39 cellular contexts compared by ENCODE assay signal in genomic region chr15:72402726-72403125, GRCh38. TPM values are rescaled to one million over a fixed set of nuclear protein-coding genes. Genes with fewer than 3 reads are reported as not detected.
"Had no signal": no experiment of that assay in that cellular context is flagged by ENCODE, and none has a peak within 500 bp of the region (broad histone marks: within the 10 kb centered on the region; RNA-seq: fewer than 3 reads in every experiment).

No MANE protein-coding gene starts in this region.

- H3K4me3 Mint-ChIP-seq: T-cell had no signal

- H3K4me2 ChIP-seq: KMS-11 had no signal

- H3K27ac Mint-ChIP-seq: T-cell had no signal

- H3K36me3 ChIP-seq: SJCRH30 had no signal

- H3K9me3 Mint-ChIP-seq: T-cell had no signal

- H3K4me1 ChIP-seq: SJCRH30 had no signal

- H3K9ac ChIP-seq: KMS-11 had no signal

- H3K36me3 Mint-ChIP-seq: T-cell had no signal

- H3K4me3 ChIP-seq: SJCRH30, SK-N-MC had no signal

- H3K4me1 Mint-ChIP-seq: T-cell had no signal

- ATAC-seq: Panc1, PC-3, Right ventricle myocardium inferior, SK-N-SH treated with all-trans-retinoic acid at 6 μM for 48 hours, T-cell had no signal

- H3K9me3 ChIP-seq: SJCRH30 had no signal

- H3K27ac ChIP-seq: KMS-11, RWPE1, SJCRH30, SK-N-MC had no signal

- DNase-seq: Karpas-422, MM.1S, NCI-H1048, NCI-H1092 treated with DMSO at 0.1 percent for 48 hours, NCI-H1105 treated with DMSO at 0.1 percent for 48 hours, NCI-H1417, NCI-H1436, NCI-H146, NCI-H1694, NCI-H187, NCI-H1930, NCI-H2029 treated with DMSO at 0.1 percent for 48 hours, NCI-H2081 treated with DMSO at 0.1 percent for 48 hours, NCI-H2107, NCI-H2171, NCI-H226, NCI-H446 treated with DMSO at 0.1 percent for 48 hours, NCI-H510A, NCI-H524, NCI-H526, NCI-H69, NCI-H748 treated with DMSO at 0.1 percent for 48 hours, NCI-H82, OCI-M1, PC-3, SHP77, SIG-M5, SJCRH30, T-cell had no signal

RNA-seq across cellular contexts. Expression of gene TMEM202, which starts 4.6 kb away (rescaled TPM):
- total RNA-seq: LHCN-M2, MCF 10A, PC-3, Right ventricle myocardium inferior, RPMI7951, SJCRH30, SK-MEL-5, T-cell had no signal

RNA-seq across cellular contexts. Expression of gene HEXA, which starts 26.9 kb away (rescaled TPM):
- total RNA-seq: PC-3 had no signal
